18 cellular contexts compared by ENCODE assay signal in the genomic region with DNA sequence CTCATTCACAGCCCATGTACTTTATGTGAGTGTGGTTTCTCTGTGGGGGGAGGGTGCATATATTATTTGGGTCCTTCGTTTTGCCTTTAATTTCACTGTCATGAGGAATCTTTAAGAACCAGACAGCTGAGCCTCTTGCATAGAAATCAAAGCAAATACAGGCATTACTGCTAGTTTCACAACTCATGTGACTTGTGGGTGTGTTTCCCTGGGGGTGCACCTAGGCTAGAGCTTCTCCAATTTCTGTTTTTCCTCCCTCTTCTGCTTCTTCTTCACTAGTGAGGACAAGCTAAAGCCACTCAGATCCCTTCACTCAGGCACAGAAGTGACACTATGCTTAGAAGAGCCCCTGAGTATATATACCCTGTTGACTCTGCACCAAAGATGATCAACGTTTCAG.
"Had no signal": no experiment of that assay in that cellular context is flagged by ENCODE, and none has a peak within 500 bp of the region (broad histone marks: within the 10 kb centered on the region; RNA-seq: fewer than 3 reads in every experiment).

No MANE protein-coding gene starts in this region.

- ATAC-seq: effector memory CD8-positive, alpha-beta T cell; gastroesophageal sphincter; left lobe of liver; lower lobe of right lung had no signal

- H3K27me3 ChIP-seq: right atrium auricular region had no signal

- H3K36me3 ChIP-seq: esophagus squamous epithelium, gastroesophageal sphincter, lower lobe of right lung, right atrium auricular region had no signal

- DNase-seq: effector memory CD8-positive, alpha-beta T cell; esophagus squamous epithelium; foreskin fibroblast; glutamatergic neuron; islet precursor cell; lower lobe of right lung; small intestine; stimulated activated CD4-positive, alpha-beta T cell treated with anti-CD3 and anti-CD28 coated beads, Interleukin-2, amount 100 ng/mL, for 48 hours; stimulated activated naive CD4-positive, alpha-beta T cell treated with Interleukin-2 at 50 U/mL for 16 hours; trophoblast cell had no signal

- H3K9me3 ChIP-seq: esophagus squamous epithelium, gastroesophageal sphincter, lower lobe of right lung, right atrium auricular region had no signal

- H3K9me3 Mint-ChIP-seq: dendritic cell treated with granulocyte-macrophage colony-stimulating factor and Interleukin-4, amounts not matched to agents 40 ng/mL and 50 ng/mL, for 4 days; effector memory CD8-positive, alpha-beta T cell; memory B cell; mesothelial cell of epicardium; nephron had no signal

- H3K27ac Mint-ChIP-seq: dendritic cell treated with granulocyte-macrophage colony-stimulating factor and Interleukin-4, amounts not matched to agents 40 ng/mL and 50 ng/mL, for 4 days; effector memory CD8-positive, alpha-beta T cell; memory B cell; mesothelial cell of epicardium; nephron had no signal

- H3K4me3 ChIP-seq: esophagus squamous epithelium, gastroesophageal sphincter, lower lobe of right lung, right atrium auricular region had no signal

- H3K27me3 Mint-ChIP-seq: effector memory CD8-positive, alpha-beta T cell had no signal

- H3K36me3 Mint-ChIP-seq: memory B cell, mesothelial cell of epicardium had no signal

- H3K4me3 Mint-ChIP-seq: dendritic cell treated with granulocyte-macrophage colony-stimulating factor and Interleukin-4, amounts not matched to agents 40 ng/mL and 50 ng/mL, for 4 days; effector memory CD8-positive, alpha-beta T cell; memory B cell; mesothelial cell of epicardium; nephron had no signal

- H3K4me1 ChIP-seq: gastroesophageal sphincter, lower lobe of right lung, right atrium auricular region had no signal

- H3K27ac ChIP-seq: epithelial cell of prostate, esophagus squamous epithelium, gastroesophageal sphincter, lower lobe of right lung, right atrium auricular region had no signal
